Comparison of ENCODE assay signal across 1 cellular context in the genomic region with DNA sequence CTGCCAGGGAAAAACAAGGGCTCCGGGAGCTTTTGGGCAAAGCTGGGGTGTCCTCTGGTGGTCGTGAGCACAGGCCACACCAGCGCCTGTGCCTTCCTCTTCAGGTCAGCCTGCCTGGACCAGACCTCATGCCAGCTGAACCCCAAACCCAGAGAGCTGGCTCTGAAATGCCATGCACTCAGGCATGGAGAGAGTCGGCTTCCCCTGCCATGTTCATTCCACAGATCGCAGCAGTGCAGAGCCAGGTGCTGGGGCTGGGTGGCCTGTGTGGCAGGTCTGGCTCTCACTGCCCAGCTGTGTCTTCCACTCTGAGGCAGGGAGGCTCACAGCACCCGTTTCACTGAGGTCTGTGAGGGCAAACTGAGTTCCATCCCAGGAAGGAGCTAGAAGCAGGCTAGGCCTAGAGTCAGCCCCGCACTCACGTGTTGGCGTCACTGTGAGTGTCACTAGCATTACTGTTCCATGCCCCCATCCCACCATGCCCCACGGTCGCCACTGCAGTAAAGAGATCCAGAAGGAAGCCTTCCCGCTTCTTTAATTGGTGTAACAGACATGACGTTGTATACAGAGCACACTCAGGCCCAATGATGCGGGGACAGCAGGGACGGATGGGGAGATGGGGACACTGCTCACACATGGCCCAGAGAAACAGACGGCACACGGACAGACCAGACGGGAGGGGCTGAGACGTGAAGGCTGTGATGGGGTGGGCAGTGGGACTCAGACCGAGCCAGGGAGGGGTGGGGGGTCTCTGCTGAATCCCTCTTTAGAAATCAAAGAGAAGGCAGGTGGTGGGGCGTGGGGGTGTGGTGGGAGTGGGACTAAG.
TF ChIP-seq lines count a peak whose summit lies in the region.

No MANE protein-coding gene starts in this region.

TF ChIP-seq in GM12878, 131 proteins besides CTCF, POLR2A, EP300 and RAD21:
- TF ChIP-seq, protein P1, sequence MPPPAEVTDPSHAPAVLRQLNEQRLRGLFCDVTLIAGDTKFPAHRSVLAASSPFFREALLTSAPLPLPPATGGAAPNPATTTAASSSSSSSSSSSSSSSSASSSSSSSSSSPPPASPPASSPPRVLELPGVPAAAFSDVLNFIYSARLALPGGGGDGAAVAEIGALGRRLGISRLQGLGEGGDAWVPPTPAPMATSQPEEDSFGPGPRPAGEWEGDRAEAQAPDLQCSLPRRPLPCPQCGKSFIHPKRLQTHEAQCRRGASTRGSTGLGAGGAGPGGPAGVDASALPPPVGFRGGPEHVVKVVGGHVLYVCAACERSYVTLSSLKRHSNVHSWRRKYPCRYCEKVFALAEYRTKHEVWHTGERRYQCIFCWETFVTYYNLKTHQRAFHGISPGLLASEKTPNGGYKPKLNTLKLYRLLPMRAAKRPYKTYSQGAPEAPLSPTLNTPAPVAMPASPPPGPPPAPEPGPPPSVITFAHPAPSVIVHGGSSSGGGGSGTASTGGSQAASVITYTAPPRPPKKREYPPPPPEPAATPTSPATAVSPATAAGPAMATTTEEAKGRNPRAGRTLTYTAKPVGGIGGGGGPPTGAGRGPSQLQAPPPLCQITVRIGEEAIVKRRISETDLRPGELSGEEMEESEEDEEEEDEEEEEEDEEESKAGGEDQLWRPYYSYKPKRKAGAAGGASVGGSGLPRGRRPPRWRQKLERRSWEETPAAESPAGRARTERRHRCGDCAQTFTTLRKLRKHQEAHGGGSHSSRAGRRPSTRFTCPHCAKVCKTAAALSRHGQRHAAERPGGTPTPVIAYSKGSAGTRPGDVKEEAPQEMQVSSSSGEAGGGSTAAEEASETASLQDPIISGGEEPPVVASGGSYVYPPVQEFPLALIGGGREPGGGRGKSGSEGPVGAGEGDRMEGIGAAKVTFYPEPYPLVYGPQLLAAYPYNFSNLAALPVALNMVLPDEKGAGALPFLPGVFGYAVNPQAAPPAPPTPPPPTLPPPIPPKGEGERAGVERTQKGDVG (CRISPR knock-in tag; IDR thresholded peaks at IDR 0.05) = no peak
- no peak for TF ChIP-seq PAX8 (IDR thresholded peaks at IDR 0.05)
- TF ChIP-seq CREB1 (IDR thresholded peaks at IDR 0.05; ENCODE audit: low read depth) = no peak
- no peak for TF ChIP-seq SIN3A (IDR thresholded peaks at IDR 0.05; ENCODE audit: low read depth, low read length)
- TF ChIP-seq STAT1 (conservative IDR thresholded peaks at IDR 0.05) = no peak
